1 cellular context compared by ENCODE assay signal in the genomic region with DNA sequence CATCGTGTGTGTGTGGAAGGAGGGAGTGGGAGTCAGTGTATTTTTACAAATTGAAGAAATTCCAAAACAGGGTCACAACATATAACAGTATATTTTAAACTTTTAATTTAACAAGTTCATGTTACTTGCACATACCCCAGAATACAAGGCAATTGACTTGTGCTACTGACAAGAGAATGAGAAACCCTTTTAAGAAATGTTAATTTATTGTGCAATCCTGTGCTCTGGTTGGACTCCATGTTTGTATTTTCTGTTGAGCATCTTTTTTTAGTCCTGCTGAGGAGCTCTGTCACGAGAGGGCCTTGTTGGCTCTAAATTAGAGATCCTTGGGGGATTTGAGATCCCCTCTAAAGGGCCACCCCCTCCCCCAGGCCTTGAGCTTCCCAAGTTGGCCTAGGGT.
TF ChIP-seq lines count a peak whose summit lies in the region.

No MANE protein-coding gene starts in this region.

TF ChIP-seq in A549, 52 proteins besides CTCF, POLR2A, EP300 and RAD21 (continued from another document):
- TF ChIP-seq, protein P1, sequence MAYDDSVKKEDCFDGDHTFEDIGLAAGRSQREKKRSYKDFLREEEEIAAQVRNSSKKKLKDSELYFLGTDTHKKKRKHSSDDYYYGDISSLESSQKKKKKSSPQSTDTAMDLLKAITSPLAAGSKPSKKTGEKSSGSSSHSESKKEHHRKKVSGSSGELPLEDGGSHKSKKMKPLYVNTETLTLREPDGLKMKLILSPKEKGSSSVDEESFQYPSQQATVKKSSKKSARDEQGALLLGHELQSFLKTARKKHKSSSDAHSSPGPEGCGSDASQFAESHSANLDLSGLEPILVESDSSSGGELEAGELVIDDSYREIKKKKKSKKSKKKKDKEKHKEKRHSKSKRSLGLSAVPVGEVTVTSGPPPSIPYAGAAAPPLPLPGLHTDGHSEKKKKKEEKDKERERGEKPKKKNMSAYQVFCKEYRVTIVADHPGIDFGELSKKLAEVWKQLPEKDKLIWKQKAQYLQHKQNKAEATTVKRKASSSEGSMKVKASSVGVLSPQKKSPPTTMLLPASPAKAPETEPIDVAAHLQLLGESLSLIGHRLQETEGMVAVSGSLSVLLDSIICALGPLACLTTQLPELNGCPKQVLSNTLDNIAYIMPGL (CRISPR knock-in tag; IDR thresholded peaks at IDR 0.05; ENCODE audit: borderline replicate concordance), result no peak
- TF ChIP-seq CEBPB (IDR thresholded peaks at IDR 0.05) (peak; percentile 25 to 28; a peak in 2 of 4 replicates), TFCP2L1 (CRISPR knock-in tag; IDR thresholded peaks at IDR 0.05) (no peak), SREBF2 (IDR thresholded peaks at IDR 0.05) (no peak), JUNB (IDR thresholded peaks at IDR 0.05) (no peak), HDAC2 (IDR thresholded peaks at IDR 0.05) (no peak)
TF ChIP-seq in A549: peak in this region for 1.
